Comparison of ENCODE assay signal across 27 cellular contexts in the genomic region with DNA sequence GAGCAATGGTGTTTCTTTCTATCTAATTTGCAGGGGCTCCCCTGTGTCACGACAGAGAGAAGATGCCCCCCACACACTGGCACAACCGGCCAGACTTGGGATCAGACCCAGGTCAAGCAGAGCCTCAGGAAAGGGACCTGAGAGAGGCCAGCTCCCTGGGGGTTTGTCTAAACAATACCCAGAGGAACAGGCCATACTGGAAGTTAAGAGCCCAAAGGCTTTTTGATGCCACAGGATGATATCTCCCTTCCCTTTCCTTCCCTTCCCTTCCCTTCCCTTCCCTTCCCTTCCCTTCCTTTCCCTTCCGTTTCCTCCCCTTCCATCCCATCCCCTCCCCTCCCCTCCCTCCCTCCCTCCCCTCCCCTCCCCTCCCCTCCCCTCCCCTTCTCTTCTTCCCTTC.
"Had no signal": no experiment of that assay in that cellular context is flagged by ENCODE, and none has a peak within 500 bp of the region (broad histone marks: within the 10 kb centered on the region; RNA-seq: fewer than 3 reads in every experiment).

No MANE protein-coding gene starts in this region.

- H3K27ac ChIP-seq: left ventricle myocardium inferior, neural progenitor cell, ovary, right atrium auricular region, skin epidermis, suprapubic skin, thoracic aorta, tibial artery, upper lobe of left lung had no signal

- H3K4me3 Mint-ChIP-seq: immature natural killer cell; mesothelial cell of epicardium; naive B cell; natural killer cell; nephron progenitor cell; stimulated activated effector memory CD8-positive, alpha-beta T cell treated with anti-CD3 and anti-CD28 coated beads, Interleukin-12 subunit alpha, Interleukin-12 subunit beta, amount 100 ng/mL, for 72 hours; stimulated activated naive CD8-positive, alpha-beta T cell treated with anti-CD3 and anti-CD28 coated beads, Interleukin-15, Interleukin-2, amounts not matched to agents 100 ng/mL and 50 ng/mL, for 24 hours had no signal

- H3K36me3 ChIP-seq: left ventricle myocardium inferior, ovary, right atrium auricular region, suprapubic skin, thoracic aorta, tibial artery, upper lobe of left lung had no signal

- H3K27me3 ChIP-seq: neural progenitor cell, ovary, right atrium auricular region, suprapubic skin, upper lobe of left lung had no signal

- DNase-seq: hypothalamus; immature natural killer cell; kidney; left colon; left ventricle myocardium inferior; mesendoderm; naive B cell; natural killer cell; nephron progenitor cell; ovary; stimulated activated CD4-positive, alpha-beta T cell treated with anti-CD3 and anti-CD28 coated beads, Interleukin-12 subunit alpha, Interleukin-12 subunit beta, amount 100 ng/mL, for 4 hours; stimulated activated CD4-positive, alpha-beta T cell treated with anti-CD3 and anti-CD28 coated beads, Interleukin-15, amount 100 ng/mL, for 24 hours; stimulated activated CD4-positive, alpha-beta T cell treated with anti-CD3 and anti-CD28 coated beads, Interleukin-4, amount 100 ng/mL, for 24 hours; stimulated activated naive CD4-positive, alpha-beta T cell; tibial artery; upper lobe of left lung had no signal

- ATAC-seq: left colon; natural killer cell; sciatic nerve; stimulated activated effector memory CD8-positive, alpha-beta T cell treated with anti-CD3 and anti-CD28 coated beads, Interleukin-12 subunit alpha, Interleukin-12 subunit beta, amount 100 ng/mL, for 72 hours had no signal

- H3K4me1 ChIP-seq: left ventricle myocardium inferior, right atrium auricular region, suprapubic skin, tibial artery, upper lobe of left lung had no signal

- H3K4me2 ChIP-seq: neural progenitor cell had no signal

- H3K4me3 ChIP-seq: left ventricle myocardium inferior, lung, neural progenitor cell, ovary, right atrium auricular region, skin epidermis, suprapubic skin, thoracic aorta, tibial artery, upper lobe of left lung had no signal

- H3K36me3 Mint-ChIP-seq: stimulated activated effector memory CD8-positive, alpha-beta T cell treated with anti-CD3 and anti-CD28 coated beads, Interleukin-12 subunit alpha, Interleukin-12 subunit beta, amount 100 ng/mL, for 72 hours had no signal

- H2AFZ ChIP-seq: neural progenitor cell had no signal

- H3K9ac ChIP-seq: neural progenitor cell had no signal

- H3K27ac Mint-ChIP-seq: mesothelial cell of epicardium; natural killer cell; progenitor cell of endocrine pancreas; stimulated activated effector memory CD8-positive, alpha-beta T cell treated with anti-CD3 and anti-CD28 coated beads, Interleukin-12 subunit alpha, Interleukin-12 subunit beta, amount 100 ng/mL, for 72 hours; stimulated activated naive CD8-positive, alpha-beta T cell treated with anti-CD3 and anti-CD28 coated beads, Interleukin-15, Interleukin-2, amounts not matched to agents 100 ng/mL and 50 ng/mL, for 24 hours had no signal

- H3K9me3 ChIP-seq: ovary, suprapubic skin, tibial artery, upper lobe of left lung had no signal

- H3K27me3 Mint-ChIP-seq: progenitor cell of endocrine pancreas; stimulated activated naive CD8-positive, alpha-beta T cell treated with anti-CD3 and anti-CD28 coated beads, Interleukin-15, Interleukin-2, amounts not matched to agents 100 ng/mL and 50 ng/mL, for 24 hours had no signal
